In the genomic region with DNA sequence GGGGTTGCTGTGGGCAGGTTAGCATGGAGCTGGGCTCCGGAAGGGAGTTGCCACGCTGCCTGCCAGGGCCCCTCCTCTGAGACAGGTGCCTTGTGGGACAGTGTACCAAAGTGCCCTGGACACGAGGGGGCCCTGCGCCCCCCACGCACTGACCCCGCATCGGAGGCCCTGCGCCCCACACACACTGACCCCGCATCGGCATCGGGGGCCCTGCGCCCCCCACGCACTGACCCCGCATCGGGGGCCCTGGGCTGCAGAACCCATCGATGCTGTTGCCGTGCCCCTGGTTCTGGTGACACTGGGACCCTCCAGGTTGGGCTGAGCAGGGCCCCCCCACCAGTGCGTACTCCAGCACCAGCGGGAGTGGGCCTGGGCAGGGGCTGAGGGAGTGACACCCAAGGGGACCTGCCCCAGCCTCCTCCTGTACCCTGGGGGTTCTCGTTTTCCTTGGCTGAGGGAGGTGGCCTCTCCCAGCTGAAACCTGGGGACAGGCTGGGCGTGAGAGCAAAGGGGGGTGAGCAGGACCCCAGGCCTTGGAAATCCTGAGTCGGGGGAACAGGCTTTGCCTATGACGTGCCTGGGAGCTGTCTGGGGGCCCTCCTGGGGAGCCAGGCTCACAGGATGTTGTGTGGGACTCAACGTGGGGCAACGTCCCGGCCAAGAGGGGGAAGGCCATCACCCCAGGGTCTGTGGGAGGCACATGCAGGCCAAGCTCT, we compare ENCODE assay signal across 25 cellular contexts. TPM values are rescaled to one million over a fixed set of nuclear protein-coding genes. Genes with fewer than 3 reads are reported as not detected.
"Had no signal": no experiment of that assay in that cellular context is flagged by ENCODE, and none has a peak within 500 bp of the region (broad histone marks: within the 10 kb centered on the region; RNA-seq: fewer than 3 reads in every experiment).

No MANE protein-coding gene starts in this region.

- H3K36me3 ChIP-seq: cardiac muscle cell, gastrocnemius medialis, left lung, lower lobe of right lung, neutrophil, ovary, sigmoid colon, upper lobe of left lung, vagina had no signal

- H3K9me3 Mint-ChIP-seq: activated CD4-positive, alpha-beta T cell treated with anti-CD3 and anti-CD28 coated beads, Interleukin-2, amount 10 ng/mL, durations not matched to agents 7 days and 5 days; activated T-cell treated with anti-CD3 and anti-CD28 coated beads, Interleukin-2, amount 50 U/mL, for 72 hours; effector memory CD8-positive, alpha-beta T cell; nephron; stimulated activated effector memory CD8-positive, alpha-beta T cell treated with anti-CD3 and anti-CD28 coated beads, Interleukin-12 subunit alpha, Interleukin-12 subunit beta, amount 100 ng/mL, for 72 hours; stimulated activated naive CD8-positive, alpha-beta T cell treated with anti-CD3 and anti-CD28 coated beads, Interleukin-15, Interleukin-2, amounts not matched to agents 100 ng/mL and 50 ng/mL, for 24 hours had no signal

- H3K27ac Mint-ChIP-seq: activated CD4-positive, alpha-beta T cell treated with anti-CD3 and anti-CD28 coated beads, Interleukin-2, amount 10 ng/mL, durations not matched to agents 7 days and 5 days; activated CD8-positive, alpha-beta memory T cell treated with anti-CD3 and anti-CD28 coated beads, Interleukin-2, amount 10 ng/mL, durations not matched to agents 7 days and 5 days; activated CD8-positive, alpha-beta T cell treated with anti-CD3 and anti-CD28 coated beads, Interleukin-2, amount 10 ng/mL, durations not matched to agents 7 days and 5 days; activated naive CD8-positive, alpha-beta T cell; activated T-cell treated with anti-CD3 and anti-CD28 coated beads, Interleukin-2, amount 50 U/mL, for 72 hours; effector memory CD8-positive, alpha-beta T cell; nephron; progenitor cell of endocrine pancreas; stimulated activated effector memory CD8-positive, alpha-beta T cell treated with anti-CD3 and anti-CD28 coated beads, Interleukin-12 subunit alpha, Interleukin-12 subunit beta, amount 100 ng/mL, for 72 hours; stimulated activated naive CD8-positive, alpha-beta T cell treated with anti-CD3 and anti-CD28 coated beads, Interleukin-15, Interleukin-2, amounts not matched to agents 100 ng/mL and 50 ng/mL, for 24 hours had no signal

- DNase-seq: activated CD8-positive, alpha-beta memory T cell treated with anti-CD3 and anti-CD28 coated beads, Interleukin-2, amount 10 ng/mL, durations not matched to agents 7 days and 5 days; gastrocnemius medialis had no signal

- H3K4me3 Mint-ChIP-seq: activated CD4-positive, alpha-beta T cell treated with anti-CD3 and anti-CD28 coated beads, Interleukin-2, amount 10 ng/mL, durations not matched to agents 7 days and 5 days; activated CD8-positive, alpha-beta memory T cell treated with anti-CD3 and anti-CD28 coated beads, Interleukin-2, amount 10 ng/mL, durations not matched to agents 7 days and 5 days; activated CD8-positive, alpha-beta T cell treated with anti-CD3 and anti-CD28 coated beads, Interleukin-2, amount 10 ng/mL, durations not matched to agents 7 days and 5 days; activated naive CD8-positive, alpha-beta T cell; activated T-cell treated with anti-CD3 and anti-CD28 coated beads, Interleukin-2, amount 50 U/mL, for 72 hours; effector memory CD8-positive, alpha-beta T cell; nephron; stimulated activated effector memory CD8-positive, alpha-beta T cell treated with anti-CD3 and anti-CD28 coated beads, Interleukin-12 subunit alpha, Interleukin-12 subunit beta, amount 100 ng/mL, for 72 hours; stimulated activated naive CD8-positive, alpha-beta T cell treated with anti-CD3 and anti-CD28 coated beads, Interleukin-15, Interleukin-2, amounts not matched to agents 100 ng/mL and 50 ng/mL, for 24 hours had no signal

- H3K27me3 Mint-ChIP-seq: activated CD4-positive, alpha-beta T cell treated with anti-CD3 and anti-CD28 coated beads, Interleukin-2, amount 10 ng/mL, durations not matched to agents 7 days and 5 days; activated naive CD8-positive, alpha-beta T cell; stimulated activated naive CD8-positive, alpha-beta T cell treated with anti-CD3 and anti-CD28 coated beads, Interleukin-15, Interleukin-2, amounts not matched to agents 100 ng/mL and 50 ng/mL, for 24 hours had no signal

- H3K27me3 ChIP-seq: body of pancreas, dorsolateral prefrontal cortex, gastrocnemius medialis, ovary, upper lobe of left lung, vagina had no signal

- ATAC-seq: activated CD8-positive, alpha-beta memory T cell treated with anti-CD3 and anti-CD28 coated beads, Interleukin-2, amount 10 ng/mL, durations not matched to agents 7 days and 5 days; activated CD8-positive, alpha-beta T cell treated with anti-CD3 and anti-CD28 coated beads, Interleukin-2, amount 10 ng/mL, durations not matched to agents 7 days and 5 days; activated T-cell treated with anti-CD3 and anti-CD28 coated beads, Interleukin-2, amount 50 U/mL, for 72 hours had no signal

- H3K27ac ChIP-seq: body of pancreas, cardiac muscle cell, coronary artery, gastrocnemius medialis, left lung, lower lobe of right lung, neutrophil, ovary, sigmoid colon, upper lobe of left lung, vagina had no signal

- H3K4me3 ChIP-seq: body of pancreas, cardiac muscle cell, coronary artery, gastrocnemius medialis, left lung, lower lobe of right lung, mucosa of descending colon, ovary, sigmoid colon, upper lobe of left lung, vagina had no signal

- H3K9me3 ChIP-seq: body of pancreas, gastrocnemius medialis, left lung, lower lobe of right lung, mucosa of descending colon, neutrophil, ovary, sigmoid colon, upper lobe of left lung, vagina had no signal

- H3K36me3 Mint-ChIP-seq: activated naive CD8-positive, alpha-beta T cell; stimulated activated effector memory CD8-positive, alpha-beta T cell treated with anti-CD3 and anti-CD28 coated beads, Interleukin-12 subunit alpha, Interleukin-12 subunit beta, amount 100 ng/mL, for 72 hours had no signal

RNA-seq across cellular contexts. Expression of gene ENTPD2, which starts 9.6 kb away (rescaled TPM):
- total RNA-seq: activated CD4-positive, alpha-beta T cell treated with anti-CD3 and anti-CD28 coated beads, Interleukin-2, amount 10 ng/mL, durations not matched to agents 7 days and 5 days; activated CD8-positive, alpha-beta memory T cell treated with anti-CD3 and anti-CD28 coated beads, Interleukin-2, amount 10 ng/mL, durations not matched to agents 7 days and 5 days; cardiac muscle cell; mesenteric fat pad; subcutaneous adipose tissue had no signal
- polyA plus RNA-seq: cardiac muscle cell had no signal
